20 cellular contexts compared by ENCODE assay signal in genomic region chr10:24128066-24128751, GRCh38.
DNase-seq lines count a peak whose midpoint lies in the region; ATAC-seq, FAIRE-seq and TF ChIP-seq lines count a peak whose summit lies in the region.
"Had no signal": no experiment of that assay in that cellular context is flagged by ENCODE, and none has a peak within 500 bp of the region (broad histone marks: within the 10 kb centered on the region; RNA-seq: fewer than 3 reads in every experiment).

No MANE protein-coding gene starts in this region.

- H3K9ac ChIP-seq in endodermal cell (ENCODE audit: extremely low read depth, low read length, poor library complexity, severe bottlenecking) (no peak overlapping the region), HepG2 (ENCODE audit: insufficient read depth, low read depth, low read length) (no peak overlapping the region)

- no peak for TF ChIP-seq RAD21 in HepG2 (CRISPR knock-in tag; IDR thresholded peaks at IDR 0.05)

- no peaks in the 10 kb centered on the region for H3K9me3 Mint-ChIP-seq in endodermal cell
- H3K9me3 Mint-ChIP-seq: activated CD4-positive, alpha-beta T cell treated with anti-CD3 and anti-CD28 coated beads, Interleukin-2, amount 10 ng/mL, durations not matched to agents 24 days and 14 days; activated T-helper 1 cell treated with anti-CD3 and anti-CD28 coated beads, Interleukin-12 subunit alpha, Interleukin-12 subunit beta, Interleukin-2, Interleukin-4 antibody, amounts not matched to agents 30 ng/mL and 10 ng/mL and 1 ng/mL, durations not matched to agents 14 hours and 24 hours and 36 hours had no signal

- no peak for TF ChIP-seq CTCF in endodermal cell (conservative IDR thresholded peaks at IDR 0.05)
- no peak for TF ChIP-seq CTCF in HepG2 (CRISPR knock-in tag; IDR thresholded peaks at IDR 0.05)
- no peak for TF ChIP-seq CTCF in retinal pigment epithelial cell (conservative IDR thresholded peaks at IDR 0.05; ENCODE audit: low read depth, low read length)

- POLR2A ChIA-PET in HepG2 (lab: Yijun Ruan, JAX), result no interaction called here

- H3K79me2 ChIP-seq in HepG2 (ENCODE audit: insufficient read depth, low read length), result no peaks in the 10 kb centered on the region

- TF ChIP-seq POLR2A in HepG2 (IDR thresholded peaks at IDR 0.05; ENCODE audit: insufficient read depth in 1 of 2, low read depth in 2 of 2, low read length in 2 of 2), result no peak

- H3K4me2 ChIP-seq in HepG2 (ENCODE audit: low read depth, low read length), result no peak overlapping the region

- in situ Hi-C loops in HepG2 (cut with HindIII; ENCODE audit: extremely low pct_ligation_motif_present, low pct_unique_long_range_greater_than_20kb), result no loop called here

- H3K27me3 ChIP-seq in endodermal cell (ENCODE audit: control insufficient read depth, insufficient read depth, low read length, poor library complexity, severe bottlenecking) (no peaks in the 10 kb centered on the region), HepG2 (ENCODE audit: control insufficient read depth in 1 of 2, insufficient read depth in 2 of 2, low read length in 2 of 2) (peaks cover 0 to 5% of the 10 kb centered on the region in 2 experiments; a peak in 1 of 5 replicates)
- H3K27me3 ChIP-seq: upper lobe of right lung had no signal

- no TSS peak for BruUV-seq in HepG2 (replicated peaks; lab: Mats Ljungman, UMichigan)

- WGBS in endodermal cell (ENCODE audit: insufficient coverage in 1 of 2, insufficient read length in 1 of 2), 2 experiments, result 73 to 87% methylated on average over 8 to 10 of the region's 10 CpGs
- WGBS in HepG2 (ENCODE audit: low lambda C conversion rate), result 34% methylated on average over 9 of the region's 10 CpGs

- H3K27me3 Mint-ChIP-seq in endodermal cell (ENCODE audit: insufficient read depth), result no peaks in the 10 kb centered on the region
- H3K27me3 Mint-ChIP-seq: activated CD4-positive, alpha-beta T cell treated with anti-CD3 and anti-CD28 coated beads, Interleukin-2, amount 10 ng/mL, durations not matched to agents 24 days and 14 days; activated CD8-positive, alpha-beta memory T cell treated with anti-CD3 and anti-CD28 coated beads, Interleukin-2, amount 10 ng/mL, durations not matched to agents 7 days and 5 days; activated naive CD8-positive, alpha-beta T cell; IgD-negative memory B cell had no signal

- TF ChIP-seq EP300 in HepG2 (IDR thresholded peaks at IDR 0.05; ENCODE audit: low read depth in 2 of 2, low read length in 2 of 2), result no peak
- no peak for TF ChIP-seq EP300 in HepG2 (CRISPR knock-in tag; IDR thresholded peaks at IDR 0.05; ENCODE audit: borderline replicate concordance)

- H4K20me1 ChIP-seq in HepG2 (ENCODE audit: insufficient read depth, low read length), result no peaks in the 10 kb centered on the region

- no peak for FAIRE-seq in HepG2 (lab: Jason Lieb, UNC)
- FAIRE-seq: colon had no signal

- CTCF ChIA-PET in HepG2 (lab: Yijun Ruan, JAX; ENCODE audit: low intra/inter-chr PET ratio, low total read pairs), result no interaction called here

- no peak overlapping the region for H3K4me3 Mint-ChIP-seq in endodermal cell
- H3K4me3 Mint-ChIP-seq: activated CD4-positive, alpha-beta T cell treated with anti-CD3 and anti-CD28 coated beads, Interleukin-2, amount 10 ng/mL, durations not matched to agents 24 days and 14 days; activated CD8-positive, alpha-beta memory T cell treated with anti-CD3 and anti-CD28 coated beads, Interleukin-2, amount 10 ng/mL, durations not matched to agents 7 days and 5 days; activated naive CD8-positive, alpha-beta T cell; activated T-helper 1 cell treated with anti-CD3 and anti-CD28 coated beads, Interleukin-12 subunit alpha, Interleukin-12 subunit beta, Interleukin-2, Interleukin-4 antibody, amounts not matched to agents 30 ng/mL and 10 ng/mL and 1 ng/mL, durations not matched to agents 14 hours and 24 hours and 36 hours; IgD-negative memory B cell; natural killer cell had no signal

- H3K27ac ChIP-seq in endodermal cell (ENCODE audit: low read depth, low read length), result peak overlapping the region; percentile 72
- no peak overlapping the region for H3K27ac ChIP-seq in HepG2 (ENCODE audit: extremely low read length, insufficient read depth, low read length)
- H3K27ac ChIP-seq: HL-60, upper lobe of right lung had no signal

- no peaks in the 10 kb centered on the region for H3K4me1 Mint-ChIP-seq in endodermal cell
- H3K4me1 Mint-ChIP-seq: activated CD4-positive, alpha-beta T cell treated with anti-CD3 and anti-CD28 coated beads, Interleukin-2, amount 10 ng/mL, durations not matched to agents 24 days and 14 days; activated CD8-positive, alpha-beta memory T cell treated with anti-CD3 and anti-CD28 coated beads, Interleukin-2, amount 10 ng/mL, durations not matched to agents 7 days and 5 days; IgD-negative memory B cell; natural killer cell had no signal

- H3K4me3 ChIP-seq in endodermal cell (ENCODE audit: low read length) (no peak overlapping the region), HepG2 (replicated peaks in 1 of 3; ENCODE audit: insufficient read depth in 1 of 3, low read depth in 2 of 3, low read length in 3 of 3) (no peak overlapping the region), retinal pigment epithelial cell (ENCODE audit: low read length) (no peak overlapping the region)
- H3K4me3 ChIP-seq: upper lobe of right lung had no signal

- no peaks in the 10 kb centered on the region for H3K4me1 ChIP-seq in endodermal cell (ENCODE audit: control insufficient read depth, insufficient read depth, low read length)
- no peaks in the 10 kb centered on the region for H3K4me1 ChIP-seq in HepG2 (ENCODE audit: insufficient read depth, low read length)
- H3K4me1 ChIP-seq: Caco-2, upper lobe of right lung had no signal

- H3K9me3 ChIP-seq in endodermal cell (ENCODE audit: control insufficient read depth, low read length), result no peaks in the 10 kb centered on the region
- H3K9me3 ChIP-seq in HepG2 (ENCODE audit: low read length), result no peaks in the 10 kb centered on the region
- H3K9me3 ChIP-seq: Caco-2, upper lobe of right lung had no signal

- H3K36me3 Mint-ChIP-seq in endodermal cell (ENCODE audit: low read depth), result no peaks in the 10 kb centered on the region
- H3K36me3 Mint-ChIP-seq: activated CD8-positive, alpha-beta memory T cell treated with anti-CD3 and anti-CD28 coated beads, Interleukin-2, amount 10 ng/mL, durations not matched to agents 7 days and 5 days; activated naive CD8-positive, alpha-beta T cell; IgD-negative memory B cell; natural killer cell had no signal

- no peak overlapping the region for H3K27ac Mint-ChIP-seq in endodermal cell
- H3K27ac Mint-ChIP-seq: activated CD4-positive, alpha-beta T cell treated with anti-CD3 and anti-CD28 coated beads, Interleukin-2, amount 10 ng/mL, durations not matched to agents 24 days and 14 days; activated CD8-positive, alpha-beta memory T cell treated with anti-CD3 and anti-CD28 coated beads, Interleukin-2, amount 10 ng/mL, durations not matched to agents 7 days and 5 days; activated naive CD8-positive, alpha-beta T cell; activated T-helper 1 cell treated with anti-CD3 and anti-CD28 coated beads, Interleukin-12 subunit alpha, Interleukin-12 subunit beta, Interleukin-2, Interleukin-4 antibody, amounts not matched to agents 30 ng/mL and 10 ng/mL and 1 ng/mL, durations not matched to agents 14 hours and 24 hours and 36 hours; IgD-negative memory B cell; natural killer cell had no signal

- H2AFZ ChIP-seq in HepG2 (ENCODE audit: low read length), result no peak overlapping the region

- ATAC-seq in HepG2, result no peak
- no peak for ATAC-seq in HG02763 (IDR thresholded peaks at IDR 0.05; ENCODE audit: unreplicated experiment)
- ATAC-seq in GM18873 (IDR thresholded peaks at IDR 0.05; ENCODE audit: low FRiP score, unreplicated experiment), result no peak
- ATAC-seq: activated CD8-positive, alpha-beta memory T cell treated with anti-CD3 and anti-CD28 coated beads, Interleukin-2, amount 10 ng/mL, durations not matched to agents 7 days and 5 days; natural killer cell; upper lobe of right lung had no signal

- H3K36me3 ChIP-seq in endodermal cell (ENCODE audit: control insufficient read depth, insufficient read depth, low read length), result no peaks in the 10 kb centered on the region
- H3K36me3 ChIP-seq in HepG2 (replicated peaks in 1 of 2; ENCODE audit: control insufficient read depth in 1 of 2, insufficient read depth in 2 of 2, low read length in 2 of 2), result no peaks in the 10 kb centered on the region
- H3K36me3 ChIP-seq: upper lobe of right lung had no signal

- intact Hi-C loops in HepG2 (cut with micrococcal nuclease; ENCODE audit: unreplicated experiment), result no loop called here

- peak; percentile 76 for DNase-seq in NCI-H82 (lab: John Stamatoyannopoulos, UW)
- no peak for DNase-seq in endodermal cell
- no peak for DNase-seq in HepG2 (ENCODE audit: low spot score)
- peak; percentile 31 for DNase-seq in retinal pigment epithelial cell (ENCODE audit: low read depth)
- DNase-seq in T-helper 1 cell, result no peak
- DNase-seq: activated CD4-positive, alpha-beta T cell treated with anti-CD3 and anti-CD28 coated beads, Interleukin-2, amount 10 ng/mL, durations not matched to agents 24 days and 14 days; activated CD8-positive, alpha-beta memory T cell treated with anti-CD3 and anti-CD28 coated beads, Interleukin-2, amount 10 ng/mL, durations not matched to agents 7 days and 5 days; Caco-2; natural killer cell; NCI-H1417 treated with DMSO at 0.1 percent for 48 hours; NCI-H748 treated with DMSO at 0.1 percent for 48 hours; Right ventricle myocardium superior; upper lobe of right lung had no signal

TF ChIP-seq in HepG2, 621 proteins besides CTCF, POLR2A, EP300 and RAD21:
- TF ChIP-seq FOXJ3 (CRISPR knock-in tag; IDR thresholded peaks at IDR 0.05; ENCODE audit: borderline replicate concordance), result no peak
- peak; percentile 92 to 94 for TF ChIP-seq MAFK (conservative IDR thresholded peaks at IDR 0.05 in 1 of 2, IDR thresholded peaks at IDR 0.05 in 1 of 2; ENCODE audit: low read length in 2 of 2)
- TF ChIP-seq MAFF (IDR thresholded peaks at IDR 0.05; ENCODE audit: low read depth, low read length), result peak; percentile 91
- TF ChIP-seq BHLHE40 (IDR thresholded peaks at IDR 0.05; ENCODE audit: low read length), result no peak
- no peak for TF ChIP-seq HOXA7 (CRISPR knock-in tag; IDR thresholded peaks at IDR 0.05)

Comparison
In these comparisons a context has a peak if more than half of its experiments do, and no peak if none do; other contexts are left out.
1. DNase-seq: peak in NCI-H82 (single experiment) and retinal pigment epithelial cell (single experiment); none in endodermal cell (single experiment), HepG2 (single experiment) and T-helper 1 cell (0 of 5).